In genomic region chr16:68760671-68761275, GRCh38 we compare ENCODE assay signal across 10 cellular contexts. TPM values are rescaled to one million over a fixed set of nuclear protein-coding genes. Genes with fewer than 3 reads are reported as not detected.
DNase-seq lines count a peak whose midpoint lies in the region; ATAC-seq, FAIRE-seq and TF ChIP-seq lines count a peak whose summit lies in the region.
"Had no signal": no experiment of that assay in that cellular context is flagged by ENCODE, and none has a peak within 500 bp of the region (broad histone marks: within the 10 kb centered on the region; RNA-seq: fewer than 3 reads in every experiment).

No MANE protein-coding gene starts in this region.

- TF ChIP-seq CTCF in GM12865 (IDR thresholded peaks at IDR 0.05; ENCODE audit: insufficient read depth, low read depth, low read length, missing control alignments) (no peak), WERI-Rb-1 (IDR thresholded peaks at IDR 0.05; ENCODE audit: low read depth, low read length) (no peak)

- H3K36me3 Mint-ChIP-seq in activated naive CD8-positive, alpha-beta T cell treated with anti-CD3 and anti-CD28 coated beads, Interleukin-2, amount 10 ng/mL, durations not matched to agents 7 days and 5 days = no peaks in the 10 kb centered on the region
- H3K36me3 Mint-ChIP-seq in natural killer cell treated with Interleukin-12 subunit alpha and Interleukin-12 subunit beta and Interleukin-15 and Interleukin-18, amount 100 ng/mL, for 72 hours = no peaks in the 10 kb centered on the region
- H3K36me3 Mint-ChIP-seq: memory B cell had no signal

- no peaks in the 10 kb centered on the region for H3K27me3 ChIP-seq in WERI-Rb-1 (ENCODE audit: insufficient read depth, low read depth, severe bottlenecking)
- H3K27me3 ChIP-seq: Peyer's patch had no signal

- no peak overlapping the region for H3K27ac ChIP-seq in WERI-Rb-1

- H3K27ac Mint-ChIP-seq in activated naive CD8-positive, alpha-beta T cell treated with anti-CD3 and anti-CD28 coated beads, Interleukin-2, amount 10 ng/mL, durations not matched to agents 7 days and 5 days = no peak overlapping the region
- H3K27ac Mint-ChIP-seq in natural killer cell treated with Interleukin-12 subunit alpha and Interleukin-12 subunit beta and Interleukin-15 and Interleukin-18, amount 100 ng/mL, for 72 hours = peak overlapping the region in 1 of 2 donors; percentile 33
- H3K27ac Mint-ChIP-seq: memory B cell had no signal

- H3K9me3 ChIP-seq in WERI-Rb-1 (ENCODE audit: severe bottlenecking) = no peaks in the 10 kb centered on the region
- H3K9me3 ChIP-seq: Peyer's patch had no signal

- peaks cover 28% of the 10 kb centered on the region for H3K4me1 Mint-ChIP-seq in activated naive CD8-positive, alpha-beta T cell treated with anti-CD3 and anti-CD28 coated beads, Interleukin-2, amount 10 ng/mL, durations not matched to agents 7 days and 5 days
- peaks cover 8 to 18% of the 10 kb centered on the region in 2 donors for H3K4me1 Mint-ChIP-seq in natural killer cell treated with Interleukin-12 subunit alpha and Interleukin-12 subunit beta and Interleukin-15 and Interleukin-18, amount 100 ng/mL, for 72 hours (ENCODE audit: low read depth in 2 of 2)

- H3K36me3 ChIP-seq in WERI-Rb-1 = no peaks in the 10 kb centered on the region

- H3K4me3 ChIP-seq in GM12865 (ENCODE audit: low read depth, low read length) (peak overlapping the region; percentile 53), WERI-Rb-1 (ENCODE audit: low read depth, low read length) (no peak overlapping the region)
- H3K4me3 ChIP-seq: Peyer's patch had no signal

- DNase-seq in GM12865 (ENCODE audit: low read depth) = peak; percentile 97
- peak; percentile 93 for DNase-seq in HTR-8/SVneo (ENCODE audit: insufficient read length, low spot score)
- DNase-seq in activated naive CD8-positive, alpha-beta T cell treated with anti-CD3 and anti-CD28 coated beads, Interleukin-2, amount 10 ng/mL, durations not matched to agents 7 days and 5 days = no peak
- no peak for DNase-seq in natural killer cell treated with Interleukin-12 subunit alpha and Interleukin-12 subunit beta and Interleukin-15 and Interleukin-18, amount 100 ng/mL, for 72 hours (ENCODE audit: low spot score)
- DNase-seq in activated gamma-delta T cell (lab: John Stamatoyannopoulos, UW) = no peak
- no peak for DNase-seq in WERI-Rb-1
- no peak for DNase-seq in NCI-H2029 treated with DMSO at 0.1 percent for 48 hours (lab: John Stamatoyannopoulos, UW)

- POLR2A ChIA-PET in activated naive CD8-positive, alpha-beta T cell treated with anti-CD3 and anti-CD28 coated beads, Interleukin-2, amount 10 ng/mL, durations not matched to agents 7 days and 5 days (lab: Charles Lee) = no interaction called here

- H3K27me3 Mint-ChIP-seq in activated naive CD8-positive, alpha-beta T cell treated with anti-CD3 and anti-CD28 coated beads, Interleukin-2, amount 10 ng/mL, durations not matched to agents 7 days and 5 days = peaks cover 4% of the 10 kb centered on the region
- H3K27me3 Mint-ChIP-seq in natural killer cell treated with Interleukin-12 subunit alpha and Interleukin-12 subunit beta and Interleukin-15 and Interleukin-18, amount 100 ng/mL, for 72 hours = peaks cover 13 to 22% of the 10 kb centered on the region in 2 donors

- no peaks in the 10 kb centered on the region for H3K9me3 Mint-ChIP-seq in activated naive CD8-positive, alpha-beta T cell treated with anti-CD3 and anti-CD28 coated beads, Interleukin-2, amount 10 ng/mL, durations not matched to agents 7 days and 5 days
- no peaks in the 10 kb centered on the region for H3K9me3 Mint-ChIP-seq in natural killer cell treated with Interleukin-12 subunit alpha and Interleukin-12 subunit beta and Interleukin-15 and Interleukin-18, amount 100 ng/mL, for 72 hours
- H3K9me3 Mint-ChIP-seq: memory B cell had no signal

- no peak overlapping the region for H3K4me3 Mint-ChIP-seq in activated naive CD8-positive, alpha-beta T cell treated with anti-CD3 and anti-CD28 coated beads, Interleukin-2, amount 10 ng/mL, durations not matched to agents 7 days and 5 days
- H3K4me3 Mint-ChIP-seq in natural killer cell treated with Interleukin-12 subunit alpha and Interleukin-12 subunit beta and Interleukin-15 and Interleukin-18, amount 100 ng/mL, for 72 hours = no peak overlapping the region
- H3K4me3 Mint-ChIP-seq: memory B cell had no signal

- ATAC-seq in GM21619 (IDR thresholded peaks at IDR 0.05; ENCODE audit: unreplicated experiment) = peak; percentile 46
- peak; percentile 40 for ATAC-seq in activated naive CD8-positive, alpha-beta T cell treated with anti-CD3 and anti-CD28 coated beads, Interleukin-2, amount 10 ng/mL, durations not matched to agents 7 days and 5 days (ENCODE audit: low read depth)
- peak; percentile 54 to 78 for ATAC-seq in natural killer cell treated with Interleukin-12 subunit alpha and Interleukin-12 subunit beta and Interleukin-15 and Interleukin-18, amount 100 ng/mL, for 72 hours

- FAIRE-seq in HTR-8/SVneo (lab: Jason Lieb, UNC) = no peak

RNA-seq across cellular contexts. Expression of gene CDH1, which starts 23.7 kb away (rescaled TPM):
- under 1 TPM; 0.51 to 0.58 TPM for total RNA-seq in activated naive CD8-positive, alpha-beta T cell treated with anti-CD3 and anti-CD28 coated beads, Interleukin-2, amount 10 ng/mL, durations not matched to agents 7 days and 5 days
- total RNA-seq in natural killer cell treated with Interleukin-12 subunit alpha and Interleukin-12 subunit beta and Interleukin-15 and Interleukin-18, amount 100 ng/mL, for 72 hours = under 1 TPM; 0.38 to 0.59 TPM

Comparison
In these comparisons a context has a peak if more than half of its experiments do, and no peak if none do; other contexts are left out.
1. DNase-seq: peak in GM12865 (single experiment) and HTR-8/SVneo (single experiment); none in activated naive CD8-positive, alpha-beta T cell treated with anti-CD3 and anti-CD28 coated beads, Interleukin-2, amount 10 ng/mL, durations not matched to agents 7 days and 5 days (single experiment), natural killer cell treated with Interleukin-12 subunit alpha and Interleukin-12 subunit beta and Interleukin-15 and Interleukin-18, amount 100 ng/mL, for 72 hours (single experiment), activated gamma-delta T cell (single experiment), WERI-Rb-1 (single experiment) and NCI-H2029 treated with DMSO at 0.1 percent for 48 hours (single experiment).
2. Peak in every context shown above with its lines, with median percentiles within 50 percentile points of each other: ATAC-seq.